ENCODE assay signal across 9 cellular contexts in genomic region chr10:110279062-110279986, GRCh38.
DNase-seq lines count a peak whose midpoint lies in the region; ATAC-seq and TF ChIP-seq lines count a peak whose summit lies in the region.
"Had no signal": no experiment of that assay in that cellular context is flagged by ENCODE, and none has a peak within 500 bp of the region (broad histone marks: within the 10 kb centered on the region; RNA-seq: fewer than 3 reads in every experiment).

No MANE protein-coding gene starts in this region.

- no peaks in the 10 kb centered on the region for H4K20me1 ChIP-seq in DOHH2 (ENCODE audit: control insufficient read depth, insufficient read depth, low read depth, low read length)

- H3K27me3 Mint-ChIP-seq in activated naive CD4-positive, alpha-beta T cell treated with anti-CD3 and anti-CD28 coated beads, Interleukin-2, amount 10 ng/mL, durations not matched to agents 7 days and 5 days, result no peaks in the 10 kb centered on the region
- H3K27me3 Mint-ChIP-seq: activated naive CD8-positive, alpha-beta T cell had no signal

- no peak overlapping the region for H3K27ac ChIP-seq in DOHH2 (ENCODE audit: low read depth, low read length)

- peaks cover 18% of the 10 kb centered on the region for H3K4me1 ChIP-seq in DOHH2 (ENCODE audit: control insufficient read depth, low read length)
- H3K4me1 ChIP-seq in NT2/D1 (ENCODE audit: insufficient read depth, insufficient read length), result no peaks in the 10 kb centered on the region

- H3K4me3 ChIP-seq in DOHH2 (ENCODE audit: low read length) (peak overlapping the region; percentile 3; the same call in 1 of the 2 replicates), NT2/D1 (ENCODE audit: insufficient read length, low read depth) (no peak overlapping the region)

- no peak overlapping the region for H3K27ac Mint-ChIP-seq in activated naive CD4-positive, alpha-beta T cell treated with anti-CD3 and anti-CD28 coated beads, Interleukin-2, amount 10 ng/mL, durations not matched to agents 7 days and 5 days
- H3K27ac Mint-ChIP-seq: activated naive CD8-positive, alpha-beta T cell had no signal

- H3K36me3 Mint-ChIP-seq in activated naive CD4-positive, alpha-beta T cell treated with anti-CD3 and anti-CD28 coated beads, Interleukin-2, amount 10 ng/mL, durations not matched to agents 7 days and 5 days, result peaks cover 20% of the 10 kb centered on the region

- H3K36me3 ChIP-seq in DOHH2 (ENCODE audit: control insufficient read depth, low read length) (peaks cover 4% of the 10 kb centered on the region), NT2/D1 (ENCODE audit: insufficient read depth, insufficient read length, low read length) (peaks cover 5% of the 10 kb centered on the region)

- CTCF ChIA-PET in activated naive CD4-positive, alpha-beta T cell treated with anti-CD3 and anti-CD28 coated beads, Interleukin-2, amount 10 ng/mL, durations not matched to agents 7 days and 5 days (lab: Charles Lee), result interaction anchor here (0.6 to 3.6 kb wide), 27 partner anchors 10 to 395 kb away, joined by 3 to 61 read pairs (median 4); partner anchors contain the start of gene MXI1

- H3K4me1 Mint-ChIP-seq in activated naive CD4-positive, alpha-beta T cell treated with anti-CD3 and anti-CD28 coated beads, Interleukin-2, amount 10 ng/mL, durations not matched to agents 7 days and 5 days, result peaks cover 14% of the 10 kb centered on the region

- H3K79me2 ChIP-seq in DOHH2 (ENCODE audit: control insufficient read depth, low read length), result no peaks in the 10 kb centered on the region

- no peak overlapping the region for H3K4me3 Mint-ChIP-seq in activated naive CD4-positive, alpha-beta T cell treated with anti-CD3 and anti-CD28 coated beads, Interleukin-2, amount 10 ng/mL, durations not matched to agents 7 days and 5 days
- H3K4me3 Mint-ChIP-seq: activated naive CD8-positive, alpha-beta T cell had no signal

- H3K27me3 ChIP-seq in DOHH2 (ENCODE audit: control insufficient read depth, low read length), result no peaks in the 10 kb centered on the region
- no peaks in the 10 kb centered on the region for H3K27me3 ChIP-seq in NT2/D1 (ENCODE audit: insufficient read depth, insufficient read length)

- ATAC-seq in HG03280 (IDR thresholded peaks at IDR 0.05; ENCODE audit: unreplicated experiment) (peak; percentile 51), HG03045 (IDR thresholded peaks at IDR 0.05; ENCODE audit: unreplicated experiment) (no peak), HG02840 (IDR thresholded peaks at IDR 0.05; ENCODE audit: low FRiP score, unreplicated experiment) (no peak)

- H3K9me2 ChIP-seq in DOHH2 (replicated peaks; ENCODE audit: control insufficient read depth, low read length), result no peaks in the 10 kb centered on the region

- H3F3A ChIP-seq in DOHH2 (ENCODE audit: control insufficient read depth, insufficient read depth), result peaks cover 3% of the 10 kb centered on the region; the same call in 1 of the 2 replicates

- no peaks in the 10 kb centered on the region for H3K9me3 Mint-ChIP-seq in activated naive CD4-positive, alpha-beta T cell treated with anti-CD3 and anti-CD28 coated beads, Interleukin-2, amount 10 ng/mL, durations not matched to agents 7 days and 5 days

- peak overlapping the region; percentile 38 for H3K4me2 ChIP-seq in DOHH2 (ENCODE audit: low read length)

- no peak overlapping the region for H3K9ac ChIP-seq in NT2/D1 (ENCODE audit: insufficient read length, low read depth)

- peak; percentile 71 for TF ChIP-seq CTCF in DOHH2 (IDR thresholded peaks at IDR 0.05; ENCODE audit: low read depth, low read length, poor library complexity, severe bottlenecking)

- H3K9me3 ChIP-seq in DOHH2 (ENCODE audit: control insufficient read depth, insufficient read depth, low read length) (no peaks in the 10 kb centered on the region), NT2/D1 (ENCODE audit: insufficient read depth, low read length) (no peaks in the 10 kb centered on the region)

- DNase-seq in NT2/D1 (ENCODE audit: low read depth, low spot score), result peak; percentile 28
- DNase-seq in activated naive CD4-positive, alpha-beta T cell treated with anti-CD3 and anti-CD28 coated beads, Interleukin-2, amount 10 ng/mL, durations not matched to agents 7 days and 5 days, result peak; percentile 59
- peak; percentile 32 for DNase-seq in germinal center (ENCODE audit: low spot score)
- DNase-seq in nucleus accumbens (lab: John Stamatoyannopoulos, UW), result peak in 36 of 56 donors; percentile 6 to 82 (median 36)
